In the genomic region with DNA sequence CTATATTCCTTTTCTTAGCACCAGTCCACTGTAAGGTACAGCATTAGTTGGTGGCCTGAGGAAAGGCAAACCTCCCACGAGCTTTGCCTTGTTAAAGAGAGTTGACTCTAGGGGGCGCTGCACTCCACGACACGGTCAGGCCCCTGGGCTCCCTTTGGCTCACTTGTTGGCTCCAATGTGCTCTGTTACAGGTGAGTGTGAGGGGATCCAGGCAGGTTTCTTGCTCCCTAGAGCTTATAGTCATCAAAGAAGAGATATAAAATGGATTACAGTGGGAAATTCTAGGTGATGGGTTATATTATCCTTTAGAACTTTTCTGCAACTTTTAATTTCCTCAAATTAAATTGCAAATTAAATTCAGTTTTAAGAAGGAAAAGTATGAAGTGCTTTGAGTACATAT, we compare ENCODE assay signal across 8 cellular contexts. TPM values are rescaled to one million over a fixed set of nuclear protein-coding genes. Genes with fewer than 3 reads are reported as not detected.
DNase-seq lines count a peak whose midpoint lies in the region; ATAC-seq and TF ChIP-seq lines count a peak whose summit lies in the region.

No MANE protein-coding gene starts in this region.

- peaks cover under 1% of the 10 kb centered on the region for H3K79me2 ChIP-seq in parathyroid adenoma

- H3K4me3 Mint-ChIP-seq in type B pancreatic cell: peak overlapping the region; percentile 55

- no peaks in the 10 kb centered on the region for H3K27me3 Mint-ChIP-seq in type B pancreatic cell

- no peaks in the 10 kb centered on the region for H3K27me3 ChIP-seq in SJSA1 (replicated peaks)
- no peaks in the 10 kb centered on the region for H3K27me3 ChIP-seq in parathyroid adenoma (ENCODE audit: control insufficient read depth, insufficient read depth, low read length)

- H3K9me3 ChIP-seq in SJSA1 (replicated peaks): no peaks in the 10 kb centered on the region
- no peaks in the 10 kb centered on the region for H3K9me3 ChIP-seq in parathyroid adenoma (ENCODE audit: control insufficient read depth, low read length)

- peaks cover 14% of the 10 kb centered on the region for H3K4me1 Mint-ChIP-seq in type B pancreatic cell (ENCODE audit: unreplicated experiment)

- no peak for ATAC-seq in HG02571 (IDR thresholded peaks at IDR 0.05; ENCODE audit: unreplicated experiment)

- DNase-seq in MV-4-11 (lab: John Stamatoyannopoulos, UW) (peak; percentile 63), SJSA1 (ENCODE audit: low read depth in 1 of 2, low spot score in 2 of 2) (peak; percentile 55 to 78), globus pallidus (ENCODE audit: low spot score) (peak; percentile 69), type B pancreatic cell (ENCODE audit: extremely low spot score, unreplicated experiment) (peak; percentile 87)
- peak; percentile 42 to 72 (median 71) for DNase-seq in activated naive CD4-positive, alpha-beta T cell (lab: John Stamatoyannopoulos, UW)

- TF ChIP-seq CTCF in GM12872 (IDR thresholded peaks at IDR 0.05; ENCODE audit: insufficient read depth, low read depth, low read length) (peak; percentile 86), parathyroid adenoma (IDR thresholded peaks at IDR 0.05) (peak; percentile 80), type B pancreatic cell (conservative IDR thresholded peaks at IDR 0.05) (peak; percentile 93)

- H3K4me2 ChIP-seq in parathyroid adenoma (ENCODE audit: low read length): no peak overlapping the region

- H3K36me3 Mint-ChIP-seq in type B pancreatic cell: no peaks in the 10 kb centered on the region

- H3K4me3 ChIP-seq in SJSA1 (no peak overlapping the region), parathyroid adenoma (ENCODE audit: low read depth, low read length) (no peak overlapping the region)

- H3K36me3 ChIP-seq in SJSA1: peaks cover 3% of the 10 kb centered on the region
- no peaks in the 10 kb centered on the region for H3K36me3 ChIP-seq in parathyroid adenoma (ENCODE audit: control insufficient read depth, insufficient read depth, low read length)

- no peaks in the 10 kb centered on the region for H3K9me3 Mint-ChIP-seq in type B pancreatic cell

- H2AFZ ChIP-seq in parathyroid adenoma: no peak overlapping the region

- no peak overlapping the region for H3K9ac ChIP-seq in parathyroid adenoma

- H3K27ac ChIP-seq in SJSA1 (no peak overlapping the region), parathyroid adenoma (no peak overlapping the region)

- H3K27ac Mint-ChIP-seq in type B pancreatic cell: peak overlapping the region; percentile 74

- H3K4me1 ChIP-seq in SJSA1 (replicated peaks) (peaks cover 8% of the 10 kb centered on the region), parathyroid adenoma (no peaks in the 10 kb centered on the region)

RNA-seq across cellular contexts. Expression of a gene that starts 3.7 kb away (rescaled TPM):
- 0.03 TPM in 1 of 2 replicates, not detected in the other for total RNA-seq in SJSA1 (2014; rRNA removed; shearing (Covaris generic))
- not detected in 2 replicates for total RNA-seq in type B pancreatic cell (ENCODE audit: low replicate concordance)

RNA-seq across cellular contexts. Expression of a gene that starts 4.3 kb away (rescaled TPM):
- 9.3 and 14.9 TPM in 2 replicates for total RNA-seq in SJSA1 (2014; rRNA removed; shearing (Covaris generic))
- total RNA-seq in type B pancreatic cell (ENCODE audit: low replicate concordance): 53.7 and 62.6 TPM in 2 replicates
